Comparison of ENCODE assay signal across 8 cellular contexts in the genomic region with DNA sequence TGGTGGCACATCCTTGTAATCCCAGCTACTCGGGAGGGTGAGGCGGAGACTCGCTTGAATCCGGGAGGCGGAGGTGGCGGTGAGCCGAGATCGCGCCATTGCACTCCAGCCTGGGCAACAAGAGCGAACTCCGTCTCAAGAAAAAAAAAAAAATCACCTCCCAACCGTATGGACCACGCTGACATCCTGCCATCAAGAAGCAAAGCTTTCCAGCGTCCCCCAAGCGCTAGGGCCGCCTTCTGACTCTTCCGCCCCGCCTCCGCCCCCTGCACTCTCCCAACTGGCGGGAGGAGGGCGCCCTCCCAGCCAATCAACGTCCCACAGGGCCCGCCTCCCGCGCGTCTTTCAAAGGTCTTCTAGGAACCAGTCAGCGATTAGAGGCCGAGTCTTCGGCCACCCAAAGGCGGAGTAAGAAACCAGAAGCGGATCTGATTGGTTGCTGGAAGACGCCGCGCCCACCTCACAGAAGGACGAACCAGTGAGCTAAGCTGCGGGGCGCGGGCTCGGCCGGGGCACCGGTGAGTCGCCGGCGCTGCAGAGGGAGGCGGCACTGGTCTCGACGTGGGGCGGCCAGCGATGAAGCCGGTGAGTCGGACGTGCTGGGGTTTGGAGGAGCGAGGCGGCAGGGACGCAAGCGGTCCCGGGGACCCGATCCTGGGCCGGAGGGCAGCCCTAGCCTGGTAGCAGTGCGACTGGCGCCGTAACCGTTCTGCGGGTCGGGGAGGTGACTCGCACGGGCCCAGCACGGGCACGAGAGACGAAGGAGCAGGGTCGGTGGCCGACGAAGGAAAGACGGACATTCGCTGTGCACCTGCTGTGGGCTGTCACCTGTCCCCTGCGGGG. TPM values are rescaled to one million over a fixed set of nuclear protein-coding genes. Genes with fewer than 3 reads are reported as not detected.
DNase-seq lines count a peak whose midpoint lies in the region; ATAC-seq, FAIRE-seq and TF ChIP-seq lines count a peak whose summit lies in the region.

A gene with protein sequence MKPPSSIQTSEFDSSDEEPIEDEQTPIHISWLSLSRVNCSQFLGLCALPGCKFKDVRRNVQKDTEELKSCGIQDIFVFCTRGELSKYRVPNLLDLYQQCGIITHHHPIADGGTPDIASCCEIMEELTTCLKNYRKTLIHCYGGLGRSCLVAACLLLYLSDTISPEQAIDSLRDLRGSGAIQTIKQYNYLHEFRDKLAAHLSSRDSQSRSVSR (plus strand): TSS at position 515 of the 843 bp plus-strand sequence. CDS start 62 bp downstream, at position 577.

- peak within 1 kb of the TSS; percentile 92 for H3K9ac ChIP-seq in HepG2 (ENCODE audit: insufficient read depth, low read depth, low read length)

- peak; percentile 74 for TF ChIP-seq CTCF in HepG2 (CRISPR knock-in tag; IDR thresholded peaks at IDR 0.05)

- no peak within 1 kb of the TSS for H2AFZ ChIP-seq in HepG2 (ENCODE audit: low read length)

- TF ChIP-seq EP300 in HepG2 (IDR thresholded peaks at IDR 0.05; ENCODE audit: low read depth in 2 of 2, low read length in 2 of 2) (no peak), HepG2 (CRISPR knock-in tag; IDR thresholded peaks at IDR 0.05; ENCODE audit: borderline replicate concordance) (no peak)

- peaks cover 33% of the 10 kb centered on the region for H3K4me1 ChIP-seq in HepG2 (ENCODE audit: insufficient read depth, low read length)

- no peaks in the 10 kb centered on the region; a peak in 1 of 5 replicates for H3K27me3 ChIP-seq in HepG2 (ENCODE audit: control insufficient read depth in 1 of 2, insufficient read depth in 2 of 2, low read length in 2 of 2)

- H3K27ac ChIP-seq in HepG2 (ENCODE audit: extremely low read length, insufficient read depth, low read length) = peak within 1 kb of the TSS; percentile 76

- no peaks in the 10 kb centered on the region for H3K9me3 ChIP-seq in HepG2 (ENCODE audit: low read length)

- intact Hi-C loops in HepG2 (cut with micrococcal nuclease; ENCODE audit: unreplicated experiment) = loop anchor here (2.0 kb wide), 3 partner anchors 30 to 44 kb away; partner anchors contain the start of gene CNIH1

- no TSS peak for BruUV-seq in HepG2 (replicated peaks; lab: Mats Ljungman, UMichigan)

- TF ChIP-seq POLR2A in HepG2 (IDR thresholded peaks at IDR 0.05; ENCODE audit: insufficient read depth in 1 of 2, low read depth in 2 of 2, low read length in 2 of 2) = peak; percentile 91 to 95

- DNase-seq in CD1c-positive myeloid dendritic cell (ENCODE audit: extremely low spot score) = peak; percentile 99
- DNase-seq in NCI-H748 (lab: John Stamatoyannopoulos, UW; ENCODE audit: unreplicated experiment) = peak; percentile 99
- DNase-seq in activated CD4-positive, alpha-beta T cell treated with anti-CD3 and anti-CD28 coated beads, Interleukin-2, amount 50 U/mL, for 1 hour = peak; percentile 96
- DNase-seq in dermis blood vessel endothelial cell = peak; percentile 100
- DNase-seq in HepG2 (ENCODE audit: low spot score) = peak; percentile 98
- peak; percentile 96 for DNase-seq in stimulated activated CD4-positive, alpha-beta T cell treated with anti-CD3 and anti-CD28 coated beads, Interleukin-4, amount 100 ng/mL, for 1 hour

- ATAC-seq in GM19372 (IDR thresholded peaks at IDR 0.05; ENCODE audit: low read depth, unreplicated experiment) (peak; percentile 98), HG03558 (IDR thresholded peaks at IDR 0.05; ENCODE audit: extremely low read depth, unreplicated experiment) (peak; percentile 94), HepG2 (peak; percentile 97)

- no peaks in the 10 kb centered on the region for H4K20me1 ChIP-seq in HepG2 (ENCODE audit: insufficient read depth, low read length)

- CTCF ChIA-PET in HepG2 (lab: Yijun Ruan, JAX; ENCODE audit: low intra/inter-chr PET ratio, low total read pairs) = no interaction called here

- peak; percentile 48 for FAIRE-seq in HepG2 (lab: Jason Lieb, UNC)

- no peaks in the 10 kb centered on the region for H3K36me3 ChIP-seq in HepG2 (replicated peaks in 1 of 2; ENCODE audit: control insufficient read depth in 1 of 2, insufficient read depth in 2 of 2, low read length in 2 of 2)

- in situ Hi-C loops in HepG2 (cut with HindIII; ENCODE audit: extremely low pct_ligation_motif_present, low pct_unique_long_range_greater_than_20kb) = no loop called here

- TF ChIP-seq RAD21 in HepG2 (CRISPR knock-in tag; IDR thresholded peaks at IDR 0.05) = peak; percentile 39; the same call in 1 of the 2 replicates

- WGBS in HepG2 (ENCODE audit: low lambda C conversion rate) = 25% methylated on average over 38 of the region's 76 CpGs

- peak within 1 kb of the TSS; percentile 92 for H3K4me2 ChIP-seq in HepG2 (ENCODE audit: low read depth, low read length)

- H3K4me3 ChIP-seq in HepG2 (replicated peaks in 1 of 3; ENCODE audit: insufficient read depth in 1 of 3, low read depth in 2 of 3, low read length in 3 of 3) = peak within 1 kb of the TSS; percentile 72 to 98 (median 89)

- POLR2A ChIA-PET in HepG2 (lab: Yijun Ruan, JAX) = interaction anchor here (0.8 to 3.5 kb wide), 10 partner anchors 9 to 92 kb away, joined by 3 to 26 read pairs (median 6); partner anchors contain the start of gene GMFB

- peaks cover 29% of the 10 kb centered on the region for H3K79me2 ChIP-seq in HepG2 (ENCODE audit: insufficient read depth, low read length)

TF ChIP-seq in HepG2, 621 proteins besides CTCF, POLR2A, EP300 and RAD21 (continues in another document):
- TF ChIP-seq, protein P1, sequence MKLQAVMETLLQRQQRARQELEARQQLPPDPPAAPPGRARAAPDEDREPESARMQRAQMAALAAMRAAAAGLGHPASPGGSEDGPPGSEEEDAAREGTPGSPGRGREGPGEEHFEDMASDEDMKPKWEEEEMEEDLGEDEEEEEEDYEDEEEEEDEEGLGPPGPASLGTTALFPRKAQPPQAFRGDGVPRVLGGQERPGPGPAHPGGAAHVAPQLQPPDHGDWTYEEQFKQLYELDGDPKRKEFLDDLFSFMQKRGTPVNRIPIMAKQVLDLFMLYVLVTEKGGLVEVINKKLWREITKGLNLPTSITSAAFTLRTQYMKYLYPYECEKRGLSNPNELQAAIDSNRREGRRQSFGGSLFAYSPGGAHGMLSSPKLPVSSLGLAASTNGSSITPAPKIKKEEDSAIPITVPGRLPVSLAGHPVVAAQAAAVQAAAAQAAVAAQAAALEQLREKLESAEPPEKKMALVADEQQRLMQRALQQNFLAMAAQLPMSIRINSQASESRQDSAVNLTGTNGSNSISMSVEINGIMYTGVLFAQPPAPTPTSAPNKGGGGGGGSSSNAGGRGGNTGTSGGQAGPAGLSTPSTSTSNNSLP (IDR thresholded peaks at IDR 0.05; ENCODE audit: low read depth, low read length) = no peak
- TF ChIP-seq, protein P2, sequence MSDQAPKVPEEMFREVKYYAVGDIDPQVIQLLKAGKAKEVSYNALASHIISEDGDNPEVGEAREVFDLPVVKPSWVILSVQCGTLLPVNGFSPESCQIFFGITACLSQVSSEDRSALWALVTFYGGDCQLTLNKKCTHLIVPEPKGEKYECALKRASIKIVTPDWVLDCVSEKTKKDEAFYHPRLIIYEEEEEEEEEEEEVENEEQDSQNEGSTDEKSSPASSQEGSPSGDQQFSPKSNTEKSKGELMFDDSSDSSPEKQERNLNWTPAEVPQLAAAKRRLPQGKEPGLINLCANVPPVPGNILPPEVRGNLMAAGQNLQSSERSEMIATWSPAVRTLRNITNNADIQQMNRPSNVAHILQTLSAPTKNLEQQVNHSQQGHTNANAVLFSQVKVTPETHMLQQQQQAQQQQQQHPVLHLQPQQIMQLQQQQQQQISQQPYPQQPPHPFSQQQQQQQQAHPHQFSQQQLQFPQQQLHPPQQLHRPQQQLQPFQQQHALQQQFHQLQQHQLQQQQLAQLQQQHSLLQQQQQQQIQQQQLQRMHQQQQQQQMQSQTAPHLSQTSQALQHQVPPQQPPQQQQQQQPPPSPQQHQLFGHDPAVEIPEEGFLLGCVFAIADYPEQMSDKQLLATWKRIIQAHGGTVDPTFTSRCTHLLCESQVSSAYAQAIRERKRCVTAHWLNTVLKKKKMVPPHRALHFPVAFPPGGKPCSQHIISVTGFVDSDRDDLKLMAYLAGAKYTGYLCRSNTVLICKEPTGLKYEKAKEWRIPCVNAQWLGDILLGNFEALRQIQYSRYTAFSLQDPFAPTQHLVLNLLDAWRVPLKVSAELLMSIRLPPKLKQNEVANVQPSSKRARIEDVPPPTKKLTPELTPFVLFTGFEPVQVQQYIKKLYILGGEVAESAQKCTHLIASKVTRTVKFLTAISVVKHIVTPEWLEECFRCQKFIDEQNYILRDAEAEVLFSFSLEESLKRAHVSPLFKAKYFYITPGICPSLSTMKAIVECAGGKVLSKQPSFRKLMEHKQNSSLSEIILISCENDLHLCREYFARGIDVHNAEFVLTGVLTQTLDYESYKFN (CRISPR knock-in tag; conservative IDR thresholded peaks at IDR 0.05) = peak; percentile 56; the same call in 1 of the 2 replicates
- no peak for TF ChIP-seq ZZZ3 (CRISPR knock-in tag; IDR thresholded peaks at IDR 0.05; ENCODE audit: borderline replicate concordance)
- TF ChIP-seq HOXA3 (CRISPR knock-in tag; IDR thresholded peaks at IDR 0.05) = peak; percentile 58
- no peak for TF ChIP-seq ZNF225 (CRISPR knock-in tag; IDR thresholded peaks at IDR 0.05)
- no peak for TF ChIP-seq ZEB1 (IDR thresholded peaks at IDR 0.05; ENCODE audit: insufficient replicate concordance, low read depth)

RNA-seq across cellular contexts. Expression of the gene that starts here (rescaled TPM):
- total RNA-seq in dermis blood vessel endothelial cell (34.4 and 83.6 TPM in 2 replicates), HepG2 (2016; rRNA removed; fragmentation: Illumina TruSeq; extraction: Trizol) (88.9 and 111 TPM in 2 replicates)
- total RNA-seq in HepG2 (2016; cell fraction: cytosol; rRNA removed; fragmentation: Illumina TruSeq; extraction: Trizol; ENCODE audit: low read depth) = 99.7 and 101 TPM in 2 replicates
- total RNA-seq in HepG2 (2016; cell fraction: insoluble cytoplasmic fraction; rRNA removed; fragmentation: Illumina TruSeq; extraction: Trizol) = 85.6 and 114 TPM in 2 replicates
- total RNA-seq in HepG2 (2016; cell fraction: membrane; rRNA removed; fragmentation: Illumina TruSeq; extraction: Trizol) = 103 and 105 TPM in 2 replicates
- total RNA-seq in HepG2 (2016; cell fraction: nucleus; rRNA removed; fragmentation: Illumina TruSeq; extraction: Trizol) = 34.4 and 36.0 TPM in 2 replicates
- 35.6 and 63.0 TPM in 2 replicates for polyA plus RNA-seq in HepG2 (2011; rRNA removed)
- polyA plus RNA-seq in HepG2 (2011; cell fraction: cytosol; rRNA removed) = 33.8 and 36.3 TPM in 2 replicates
- 11.3 and 11.6 TPM in 2 replicates for polyA plus RNA-seq in HepG2 (2011; cell fraction: nucleus; rRNA removed)
- polyA plus RNA-seq in HepG2 (2012) = 20.0 and 47.4 TPM in 2 replicates
- 161 and 180 TPM in 2 replicates for polyA plus RNA-seq in HepG2 (2016; cell fraction: cytosol; fragmentation: Illumina TruSeq; extraction: Trizol; ENCODE audit: low read depth)
- polyA plus RNA-seq in HepG2 (2016; cell fraction: insoluble cytoplasmic fraction; fragmentation: Illumina TruSeq; extraction: Trizol; ENCODE audit: low read depth) = 126 and 133 TPM in 2 replicates
- polyA plus RNA-seq in HepG2 (2016; cell fraction: membrane; fragmentation: Illumina TruSeq; extraction: Trizol; ENCODE audit: low read depth) = 133 and 134 TPM in 2 replicates
- polyA plus RNA-seq in HepG2 (2016; cell fraction: nucleus; fragmentation: Illumina TruSeq; extraction: Trizol; ENCODE audit: insufficient read depth, low read depth) = 52.0 and 52.9 TPM in 2 replicates
- 13.8 and 27.5 TPM in 2 replicates for polyA minus RNA-seq in HepG2 (2011; rRNA and poly(A)+ RNA removed; ENCODE audit: low replicate concordance)
- 8.9 and 13.9 TPM in 2 replicates for polyA minus RNA-seq in HepG2 (2011; cell fraction: cytosol; rRNA and poly(A)+ RNA removed)
- 10.0 and 15.7 TPM in 2 replicates for polyA minus RNA-seq in HepG2 (2011; cell fraction: nucleus; rRNA and poly(A)+ RNA removed)

Comparison
In these comparisons a context has a peak if more than half of its experiments do, and no peak if none do; other contexts are left out.
1. Peak in every context shown above with its lines: DNase-seq, ATAC-seq, H3K4me3 ChIP-seq and H3K27ac ChIP-seq.